In genomic region chr21:45574081-45574501, GRCh38 we compare ENCODE assay signal across 2 cellular contexts.
TF ChIP-seq lines count a peak whose summit lies in the region.

No MANE protein-coding gene starts in this region.

TF ChIP-seq in HEK293, 187 proteins besides CTCF, POLR2A, EP300 and RAD21 (continued from another document):
- 0 out of 2 replicates have a peak, but pooled peaks have one; percentile 8 for TF ChIP-seq EGR2 (tag by site-specific recombination; IDR thresholded peaks at IDR 0.05; ENCODE audit: low read depth)
TF ChIP-seq in HEK293: peak in this region for 1.

TF ChIP-seq in H1, 55 proteins besides CTCF, POLR2A, EP300 and RAD21 (continued from another document):
- no peak for TF ChIP-seq FOSL1 (IDR thresholded peaks at IDR 0.05; ENCODE audit: insufficient read depth, low read depth, low read length)
- no peak for TF ChIP-seq HDAC2 (IDR thresholded peaks at IDR 0.05; ENCODE audit: borderline replicate concordance in 1 of 2, low read depth in 2 of 2, low read length in 2 of 2)
- no peak for TF ChIP-seq POLR2AphosphoS5 (IDR thresholded peaks at IDR 0.05; ENCODE audit: low read depth, low read length)
- no peak for TF ChIP-seq NANOG (IDR thresholded peaks at IDR 0.05; ENCODE audit: insufficient read depth, low read depth, low read length, poor library complexity, severe bottlenecking)
- no peak for TF ChIP-seq CTBP2 (IDR thresholded peaks at IDR 0.05; ENCODE audit: borderline replicate concordance, insufficient read depth, insufficient read length, low read length)
- no peak for TF ChIP-seq YY1 (IDR thresholded peaks at IDR 0.05; ENCODE audit: low read depth, low read length)
- TF ChIP-seq CHD7 (IDR thresholded peaks at IDR 0.05; ENCODE audit: insufficient replicate concordance, low read length), result no peak
